In genomic region chrX:155880586-155881157, GRCh38 we compare ENCODE assay signal across 1 cellular context.
TF ChIP-seq lines count a peak whose summit lies in the region.

No MANE protein-coding gene starts in this region.

TF ChIP-seq in GM12878, 131 proteins besides CTCF, POLR2A, EP300 and RAD21 (continued from another document):
- TF ChIP-seq, protein P1, sequence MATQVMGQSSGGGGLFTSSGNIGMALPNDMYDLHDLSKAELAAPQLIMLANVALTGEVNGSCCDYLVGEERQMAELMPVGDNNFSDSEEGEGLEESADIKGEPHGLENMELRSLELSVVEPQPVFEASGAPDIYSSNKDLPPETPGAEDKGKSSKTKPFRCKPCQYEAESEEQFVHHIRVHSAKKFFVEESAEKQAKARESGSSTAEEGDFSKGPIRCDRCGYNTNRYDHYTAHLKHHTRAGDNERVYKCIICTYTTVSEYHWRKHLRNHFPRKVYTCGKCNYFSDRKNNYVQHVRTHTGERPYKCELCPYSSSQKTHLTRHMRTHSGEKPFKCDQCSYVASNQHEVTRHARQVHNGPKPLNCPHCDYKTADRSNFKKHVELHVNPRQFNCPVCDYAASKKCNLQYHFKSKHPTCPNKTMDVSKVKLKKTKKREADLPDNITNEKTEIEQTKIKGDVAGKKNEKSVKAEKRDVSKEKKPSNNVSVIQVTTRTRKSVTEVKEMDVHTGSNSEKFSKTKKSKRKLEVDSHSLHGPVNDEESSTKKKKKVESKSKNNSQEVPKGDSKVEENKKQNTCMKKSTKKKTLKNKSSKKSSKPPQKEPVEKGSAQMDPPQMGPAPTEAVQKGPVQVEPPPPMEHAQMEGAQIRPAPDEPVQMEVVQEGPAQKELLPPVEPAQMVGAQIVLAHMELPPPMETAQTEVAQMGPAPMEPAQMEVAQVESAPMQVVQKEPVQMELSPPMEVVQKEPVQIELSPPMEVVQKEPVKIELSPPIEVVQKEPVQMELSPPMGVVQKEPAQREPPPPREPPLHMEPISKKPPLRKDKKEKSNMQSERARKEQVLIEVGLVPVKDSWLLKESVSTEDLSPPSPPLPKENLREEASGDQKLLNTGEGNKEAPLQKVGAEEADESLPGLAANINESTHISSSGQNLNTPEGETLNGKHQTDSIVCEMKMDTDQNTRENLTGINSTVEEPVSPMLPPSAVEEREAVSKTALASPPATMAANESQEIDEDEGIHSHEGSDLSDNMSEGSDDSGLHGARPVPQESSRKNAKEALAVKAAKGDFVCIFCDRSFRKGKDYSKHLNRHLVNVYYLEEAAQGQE (IDR thresholded peaks at IDR 0.05; ENCODE audit: low read depth, low read length) = no peak
- no peak for TF ChIP-seq HCFC1 (IDR thresholded peaks at IDR 0.05; ENCODE audit: low read length)
TF ChIP-seq in GM12878: peak in this region for 0.
